22 cellular contexts compared by ENCODE assay signal in genomic region chr2:54965425-54965824, GRCh38.
DNase-seq lines count a peak whose midpoint lies in the region; ATAC-seq and TF ChIP-seq lines count a peak whose summit lies in the region.
"Had no signal": no experiment of that assay in that cellular context is flagged by ENCODE, and none has a peak within 500 bp of the region (broad histone marks: within the 10 kb centered on the region; RNA-seq: fewer than 3 reads in every experiment).

No MANE protein-coding gene starts in this region.

- TF ChIP-seq CTCF in heart right ventricle (IDR thresholded peaks at IDR 0.05), result no peak
- no peak for TF ChIP-seq CTCF in WTC11 (IDR thresholded peaks at IDR 0.05)
- no peak for TF ChIP-seq CTCF in esophagus squamous epithelium (IDR thresholded peaks at IDR 0.05)
- TF ChIP-seq CTCF in prostate gland (IDR thresholded peaks at IDR 0.05), result no peak

- H3K27me3 ChIP-seq in heart right ventricle, result peaks cover 0 to 29% (median 0%) of the 10 kb centered on the region in 7 donors
- H3K27me3 ChIP-seq in esophagus squamous epithelium, result no peaks in the 10 kb centered on the region
- no peaks in the 10 kb centered on the region for H3K27me3 ChIP-seq in prostate gland (replicated peaks; ENCODE audit: insufficient read depth)
- H3K27me3 ChIP-seq: breast epithelium had no signal

- CTCF ChIA-PET in WTC11 (lab: Charles Lee), result no interaction called here

- H3K36me3 ChIP-seq in heart right ventricle (peaks cover 0 to 14% (median 0%) of the 10 kb centered on the region in 9 donors), esophagus squamous epithelium (peaks cover 0 to 36% (median 0%) of the 10 kb centered on the region in 3 donors), prostate gland (no peaks in the 10 kb centered on the region)
- H3K36me3 ChIP-seq: breast epithelium had no signal

- no peak overlapping the region for H3K4me3 Mint-ChIP-seq in WTC11
- H3K4me3 Mint-ChIP-seq: naive B cell; stimulated activated naive B cell treated with anti-CD40 and anti-IgM and Interleukin-4, amounts not matched to agents 10 μg/mL and 1 μg/mL and 100 μg/mL, for 72 hours had no signal

- H3K9me3 Mint-ChIP-seq in WTC11, result peaks cover 13% of the 10 kb centered on the region

- TF ChIP-seq POLR2A in esophagus squamous epithelium (IDR thresholded peaks at IDR 0.05) (no peak), prostate gland (IDR thresholded peaks at IDR 0.05) (no peak)

- H3K27me3 Mint-ChIP-seq in WTC11 (ENCODE audit: low read depth), result no peaks in the 10 kb centered on the region
- H3K27me3 Mint-ChIP-seq: naive B cell; stimulated activated naive B cell treated with anti-CD40 and anti-IgM and Interleukin-4, amounts not matched to agents 10 μg/mL and 1 μg/mL and 100 μg/mL, for 72 hours had no signal

- POLR2A ChIA-PET in WTC11 (lab: Charles Lee), result interaction anchor here (1.3 kb wide), 1 partner anchor 85 kb away, joined by 3 read pairs; the partner anchor contains the start of gene RTN4

- intact Hi-C loops in heart right ventricle (cut with DNase I), result no loop called here
- intact Hi-C loops in Right ventricle myocardium superior (cut with DNase I), result no loop called here
- intact Hi-C loops in esophagus squamous epithelium (cut with DNase I), result no loop called here
- intact Hi-C loops in prostate gland (cut with DNase I), result no loop called here

- peak overlapping the region; percentile 77 for H3K27ac Mint-ChIP-seq in WTC11

- H3K4me1 ChIP-seq in heart right ventricle (peaks cover 0 to 59% (median 36%) of the 10 kb centered on the region in 9 donors), esophagus squamous epithelium (peaks cover 0 to 41% (median 15%) of the 10 kb centered on the region in 3 donors), prostate gland (replicated peaks) (peaks cover 3% of the 10 kb centered on the region)
- H3K4me1 ChIP-seq: breast epithelium had no signal

- 86 to 89% methylated on average over 6 of the region's 6 CpGs for WGBS in heart right ventricle, 2 donors
- 91 to 94% methylated on average over 6 of the region's 6 CpGs for WGBS in esophagus squamous epithelium, 2 donors
- 91% methylated on average over 6 of the region's 6 CpGs for WGBS in prostate gland

- H3K36me3 Mint-ChIP-seq in WTC11, result peaks cover 26% of the 10 kb centered on the region

- peaks cover 47% of the 10 kb centered on the region for H3K4me1 Mint-ChIP-seq in WTC11

- H3K9me3 ChIP-seq in heart right ventricle (no peaks in the 10 kb centered on the region), esophagus squamous epithelium (no peaks in the 10 kb centered on the region), prostate gland (no peaks in the 10 kb centered on the region)
- H3K9me3 ChIP-seq: breast epithelium, thoracic aorta had no signal

- peak overlapping the region in 6 of 10 donors; percentile 26 to 69 (median 36) for H3K27ac ChIP-seq in heart right ventricle
- peak overlapping the region; percentile 21 to 62 (median 48) for H3K27ac ChIP-seq in esophagus squamous epithelium
- no peak overlapping the region for H3K27ac ChIP-seq in prostate gland
- H3K27ac ChIP-seq: thoracic aorta had no signal

- ATAC-seq in heart right ventricle (no peak), Right ventricle myocardium superior (ENCODE audit: poor library complexity) (no peak), WTC11 (no peak), GM21737 (IDR thresholded peaks at IDR 0.05; ENCODE audit: unreplicated experiment) (no peak)
- ATAC-seq: K562; stimulated activated naive B cell treated with anti-CD40 and anti-IgM and Interleukin-4, amounts not matched to agents 10 μg/mL and 1 μg/mL and 100 μg/mL, for 72 hours had no signal

- H3K4me3 ChIP-seq in heart right ventricle (no peak overlapping the region), esophagus squamous epithelium (no peak overlapping the region), prostate gland (no peak overlapping the region)
- H3K4me3 ChIP-seq: breast epithelium, K562, thoracic aorta had no signal

- DNase-seq in heart right ventricle, result no peak
- DNase-seq in Right ventricle myocardium superior, result no peak
- no peak for DNase-seq in WTC11 (ENCODE audit: low spot score)
- DNase-seq in esophagus squamous epithelium (lab: John Stamatoyannopoulos, UW), result no peak
- DNase-seq in RKO (ENCODE audit: low spot score), result no peak
- no peak for DNase-seq in DMS79 (lab: John Stamatoyannopoulos, UW)
- no peak for DNase-seq in prostate gland (ENCODE audit: low spot score)
- DNase-seq: activated effector memory CD4-positive, alpha-beta T cell treated with Interleukin-2 at 50 U/mL for 16 hours; cortex of kidney; foreskin melanocyte; H7; MV-4-11; naive B cell; NCI-H187; NCI-H748 treated with DMSO at 0.1 percent for 48 hours; OCI-M1; stimulated activated naive B cell treated with anti-CD40 and anti-IgM and Interleukin-4, amounts not matched to agents 10 μg/mL and 1 μg/mL and 100 μg/mL, for 72 hours; T-helper 9 cell had no signal

TF ChIP-seq in WTC11, 78 proteins besides CTCF, POLR2A, EP300 and RAD21 (continues in another document):
- no peak for TF ChIP-seq ZNF232 (CRISPR knock-in tag; IDR thresholded peaks at IDR 0.05)
- TF ChIP-seq ATF2 (CRISPR knock-in tag; IDR thresholded peaks at IDR 0.05; ENCODE audit: borderline replicate concordance, low read depth), result no peak
- no peak for TF ChIP-seq NR1H2 (CRISPR knock-in tag; IDR thresholded peaks at IDR 0.05)
- TF ChIP-seq NFATC4 (CRISPR knock-in tag; IDR thresholded peaks at IDR 0.05), result no peak
- TF ChIP-seq ERG (CRISPR knock-in tag; IDR thresholded peaks at IDR 0.05), result no peak
- no peak for TF ChIP-seq ZNF219 (CRISPR knock-in tag; IDR thresholded peaks at IDR 0.05; ENCODE audit: borderline replicate concordance)
- TF ChIP-seq PRRX2 (CRISPR knock-in tag; IDR thresholded peaks at IDR 0.05), result no peak
- TF ChIP-seq GRHL2 (CRISPR knock-in tag; IDR thresholded peaks at IDR 0.05; ENCODE audit: insufficient replicate concordance, severe bottlenecking), result no peak
- no peak for TF ChIP-seq ZNF281 (CRISPR knock-in tag; IDR thresholded peaks at IDR 0.05)
- TF ChIP-seq JUN (CRISPR knock-in tag; IDR thresholded peaks at IDR 0.05), result no peak
- TF ChIP-seq, protein P1, sequence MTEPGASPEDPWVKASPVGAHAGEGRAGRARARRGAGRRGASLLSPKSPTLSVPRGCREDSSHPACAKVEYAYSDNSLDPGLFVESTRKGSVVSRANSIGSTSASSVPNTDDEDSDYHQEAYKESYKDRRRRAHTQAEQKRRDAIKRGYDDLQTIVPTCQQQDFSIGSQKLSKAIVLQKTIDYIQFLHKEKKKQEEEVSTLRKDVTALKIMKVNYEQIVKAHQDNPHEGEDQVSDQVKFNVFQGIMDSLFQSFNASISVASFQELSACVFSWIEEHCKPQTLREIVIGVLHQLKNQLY (CRISPR knock-in tag; IDR thresholded peaks at IDR 0.05), result no peak
- TF ChIP-seq SP1 (CRISPR knock-in tag; conservative IDR thresholded peaks at IDR 0.05), result no peak
- TF ChIP-seq, protein P2, sequence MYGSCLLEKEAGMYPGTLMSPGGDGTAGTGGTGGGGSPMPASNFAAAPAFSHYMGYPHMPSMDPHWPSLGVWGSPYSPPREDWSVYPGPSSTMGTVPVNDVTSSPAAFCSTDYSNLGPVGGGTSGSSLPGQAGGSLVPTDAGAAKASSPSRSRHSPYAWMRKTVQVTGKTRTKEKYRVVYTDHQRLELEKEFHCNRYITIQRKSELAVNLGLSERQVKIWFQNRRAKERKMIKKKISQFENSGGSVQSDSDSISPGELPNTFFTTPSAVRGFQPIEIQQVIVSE (CRISPR knock-in tag; IDR thresholded peaks at IDR 0.05; ENCODE audit: borderline replicate concordance), result no peak

Comparison
In these comparisons a context has a peak if more than half of its experiments do, and no peak if none do; other contexts are left out.
1. H3K27ac ChIP-seq: peak in heart right ventricle (6 of 10) and esophagus squamous epithelium (4 of 4); none in prostate gland (0 of 2).